In the genomic region with DNA sequence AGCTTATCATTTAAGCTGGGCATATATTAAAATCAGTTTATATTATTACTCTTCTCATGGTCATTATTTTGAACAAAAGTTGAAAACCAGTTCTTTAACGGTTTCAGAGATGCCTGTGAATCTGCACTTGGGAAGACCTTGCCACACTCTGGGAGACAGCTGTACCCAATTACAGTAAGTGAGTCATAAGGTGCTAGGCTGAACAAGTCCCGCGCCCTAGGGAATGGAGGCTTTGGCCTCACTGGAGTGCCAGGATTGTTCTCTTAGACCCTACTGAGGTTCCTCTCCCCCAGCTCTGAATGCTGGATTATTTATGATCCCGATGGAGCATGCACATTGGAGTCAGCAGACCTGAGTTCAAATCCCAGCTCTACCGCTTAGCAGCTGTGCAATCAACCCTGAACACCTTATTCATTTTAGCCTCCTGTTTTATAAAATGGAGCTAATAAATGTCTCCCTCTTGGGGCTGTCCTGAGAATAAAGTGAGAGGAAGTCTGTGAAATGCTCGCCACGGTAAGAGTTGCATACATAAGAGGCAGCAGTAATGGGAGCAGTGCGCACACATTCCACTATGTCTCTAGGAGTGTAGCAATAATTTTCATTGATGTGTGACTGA, we compare ENCODE assay signal across 11 cellular contexts.
DNase-seq lines count a peak whose midpoint lies in the region; ATAC-seq and TF ChIP-seq lines count a peak whose summit lies in the region.
"Had no signal": no experiment of that assay in that cellular context is flagged by ENCODE, and none has a peak within 500 bp of the region (broad histone marks: within the 10 kb centered on the region; RNA-seq: fewer than 3 reads in every experiment).

No MANE protein-coding gene starts in this region.

- H3K27ac ChIP-seq in 22Rv1 (no peak overlapping the region), PC-3 (ENCODE audit: low read length) (no peak overlapping the region)

- CTCF ChIA-PET in PC-3 (lab: Charles Lee) = interaction anchor here (1.1 to 1.2 kb wide), 4 partner anchors 22 to 272 kb away, joined by 4 to 9 read pairs (median 6); partner anchors contain the start of gene FOXD2

- no peak for ATAC-seq in PC-3
- no peak for ATAC-seq in HG02885 (IDR thresholded peaks at IDR 0.05; ENCODE audit: poor library complexity, unreplicated experiment)

- no peak overlapping the region for H3K4me3 ChIP-seq in PC-3 (ENCODE audit: low read length)

- H3K27me3 ChIP-seq in PC-3 (ENCODE audit: low read length) = peaks cover 25% of the 10 kb centered on the region

- H3K79me2 ChIP-seq in PC-3 (ENCODE audit: low read length) = no peaks in the 10 kb centered on the region

- H3K9me3 ChIP-seq in PC-3 (ENCODE audit: low read length) = no peaks in the 10 kb centered on the region

- H2AFZ ChIP-seq in PC-3 (ENCODE audit: low read length) = no peak overlapping the region

- DNase-seq in Daoy (ENCODE audit: low read depth) = peak; percentile 84
- peak; percentile 30 for DNase-seq in PC-3
- peak; percentile 80 for DNase-seq in fibroblast of gingiva (ENCODE audit: low read depth)
- DNase-seq in activated CD4-positive, alpha-beta T cell treated with anti-CD3 and anti-CD28 coated beads, Interleukin-2, amount 50 U/mL, for 48 hours = no peak
- no peak for DNase-seq in stimulated activated naive CD4-positive, alpha-beta T cell treated with Interleukin-2 at 50 U/mL for 16 hours (lab: John Stamatoyannopoulos, UW)
- DNase-seq in HK-2 (ENCODE audit: unreplicated experiment) = no peak
- DNase-seq: activated naive CD4-positive, alpha-beta T cell treated with Interleukin-2 at 50 U/mL for 16 hours; NCI-H2081 treated with DMSO at 0.1 percent for 48 hours; nephron progenitor cell had no signal

- no peak overlapping the region for H3K4me2 ChIP-seq in PC-3 (ENCODE audit: low read length)

- H4K20me1 ChIP-seq in PC-3 (ENCODE audit: low read length) = no peaks in the 10 kb centered on the region

- no peaks in the 10 kb centered on the region for H3K9me2 ChIP-seq in PC-3 (replicated peaks; ENCODE audit: low read length)

- no TSS peak for BruUV-seq in PC-3 (replicated peaks; lab: Mats Ljungman, UMichigan)

- TF ChIP-seq CTCF in 22Rv1 (IDR thresholded peaks at IDR 0.05) = peak; percentile 32
- TF ChIP-seq CTCF in PC-3 (conservative IDR thresholded peaks at IDR 0.05; ENCODE audit: low read depth, low read length) = peak; percentile 52

- H3F3A ChIP-seq in PC-3 (ENCODE audit: low read length, unreplicated experiment) = no peaks in the 10 kb centered on the region

- intact Hi-C loops in PC-3 (cut with micrococcal nuclease) = no loop called here

- H3K36me3 ChIP-seq in PC-3 (ENCODE audit: low read depth, low read length) = no peaks in the 10 kb centered on the region

- POLR2A ChIA-PET in PC-3 (lab: Charles Lee; ENCODE audit: unreplicated experiment) = no interaction called here

- peaks cover 4% of the 10 kb centered on the region for H3K4me1 ChIP-seq in PC-3 (ENCODE audit: insufficient read depth, low read length)

- H3K9ac ChIP-seq in PC-3 (ENCODE audit: low read length) = no peak overlapping the region

Comparison
In these comparisons a context has a peak if more than half of its experiments do, and no peak if none do; other contexts are left out.
1. DNase-seq: peak in Daoy (single experiment), PC-3 (single experiment) and fibroblast of gingiva (single experiment); none in activated CD4-positive, alpha-beta T cell treated with anti-CD3 and anti-CD28 coated beads, Interleukin-2, amount 50 U/mL, for 48 hours (0 of 2), stimulated activated naive CD4-positive, alpha-beta T cell treated with Interleukin-2 at 50 U/mL for 16 hours (single experiment) and HK-2 (single experiment).